7 cellular contexts compared by ENCODE assay signal in genomic region chr4:108030332-108030731, GRCh38.
A peak's percentile ranks its signal among the peaks of the same experiment; 100 is the strongest.
DNase-seq lines count a peak whose midpoint lies in the region; ATAC-seq and TF ChIP-seq lines count a peak whose summit lies in the region.

No MANE protein-coding gene starts in this region.

- H3K9me2 ChIP-seq in MM.1S (replicated peaks; ENCODE audit: insufficient read depth, low read length), result no peaks in the 10 kb centered on the region

- H3K27ac Mint-ChIP-seq in central memory CD8-positive, alpha-beta T cell (ENCODE audit: low read depth), result peak overlapping the region; percentile 56

- in situ Hi-C loops in GM13976 (cut with MboI; ENCODE audit: low sequenced_read_pairs, unreplicated experiment) (no loop called here), HAP-1 (cut with MboI; ENCODE audit: low sequenced_read_pairs) (no loop called here)

- TF ChIP-seq CTCF in GM13976 (IDR thresholded peaks at IDR 0.05; ENCODE audit: borderline replicate concordance, control extremely low read depth, extremely low read depth, insufficient read depth, missing control alignments) (peak; percentile 72), MM.1S (IDR thresholded peaks at IDR 0.05; ENCODE audit: low read length) (peak; percentile 87), WERI-Rb-1 (IDR thresholded peaks at IDR 0.05; ENCODE audit: low read depth, low read length) (peak; percentile 79)

- no peaks in the 10 kb centered on the region for H4K20me1 ChIP-seq in MM.1S (ENCODE audit: insufficient read depth, low read length)

- peaks cover 16% of the 10 kb centered on the region for H3F3A ChIP-seq in MM.1S (ENCODE audit: insufficient read depth, low read length)

- no peaks in the 10 kb centered on the region for H3K27me3 Mint-ChIP-seq in central memory CD8-positive, alpha-beta T cell

- no peak overlapping the region; the same call in 1 of the 2 replicates for H3K9ac ChIP-seq in MM.1S (ENCODE audit: low read length)

- peaks cover 5% of the 10 kb centered on the region; the same call in 1 of the 2 replicates for H3K79me2 ChIP-seq in MM.1S (ENCODE audit: low read length)

- H3K9me3 Mint-ChIP-seq in central memory CD8-positive, alpha-beta T cell, result no peaks in the 10 kb centered on the region

- H3K27me3 ChIP-seq in HAP-1 (ENCODE audit: low read depth), result no peaks in the 10 kb centered on the region
- no peaks in the 10 kb centered on the region for H3K27me3 ChIP-seq in MM.1S (replicated peaks; ENCODE audit: insufficient read depth, low read length)
- H3K27me3 ChIP-seq in WERI-Rb-1 (ENCODE audit: insufficient read depth, low read depth, severe bottlenecking), result no peaks in the 10 kb centered on the region

- H2AFZ ChIP-seq in MM.1S (ENCODE audit: low read length), result no peak overlapping the region

- peaks cover 14% of the 10 kb centered on the region for H3K4me1 Mint-ChIP-seq in central memory CD8-positive, alpha-beta T cell

- H3K27ac ChIP-seq in MM.1S (ENCODE audit: low read length) (peak overlapping the region; percentile 59; the same call in 1 of the 2 replicates), WERI-Rb-1 (no peak overlapping the region)

- H3K4me3 ChIP-seq in HAP-1, result no peak overlapping the region
- no peak overlapping the region for H3K4me3 ChIP-seq in MM.1S (ENCODE audit: low read length)
- H3K4me3 ChIP-seq in WERI-Rb-1 (ENCODE audit: low read depth, low read length), result no peak overlapping the region

- H3K4me3 Mint-ChIP-seq in central memory CD8-positive, alpha-beta T cell, result peak overlapping the region; percentile 9

- H3K36me3 ChIP-seq in HAP-1 (replicated peaks) (peaks cover 26% of the 10 kb centered on the region), MM.1S (replicated peaks; ENCODE audit: insufficient read depth, low read length) (no peaks in the 10 kb centered on the region), WERI-Rb-1 (peaks cover 79% of the 10 kb centered on the region)

- H3K36me3 Mint-ChIP-seq in central memory CD8-positive, alpha-beta T cell (ENCODE audit: insufficient read depth), result peaks cover 11% of the 10 kb centered on the region

- H3K4me2 ChIP-seq in MM.1S (ENCODE audit: low read depth, low read length), result 0 out of 2 replicates have a peak overlapping the region, but pooled peaks have one; percentile 1

- ATAC-seq in central memory CD8-positive, alpha-beta T cell (replicated peaks; ENCODE audit: extremely low read depth, poor library complexity, severe bottlenecking), result peak; percentile 50

- DNase-seq in GM13976 (ENCODE audit: low spot score) (peak; percentile 76), HAP-1 (ENCODE audit: low spot score in 2 of 2) (peak; percentile 13 to 41), MM.1S (peak; percentile 88), WERI-Rb-1 (peak; percentile 60), medulla oblongata (ENCODE audit: extremely low spot score) (peak; percentile 47)
- DNase-seq in central memory CD8-positive, alpha-beta T cell (ENCODE audit: low spot score in 2 of 2), result peak; percentile 16 to 28
- peak; percentile 65 for DNase-seq in stimulated activated naive CD4-positive, alpha-beta T cell treated with Interleukin-2 at 50 U/mL for 16 hours (lab: John Stamatoyannopoulos, UW)

- no peaks in the 10 kb centered on the region for H3K9me3 ChIP-seq in HAP-1
- H3K9me3 ChIP-seq in MM.1S (replicated peaks; ENCODE audit: insufficient read depth, low read length), result no peaks in the 10 kb centered on the region
- H3K9me3 ChIP-seq in WERI-Rb-1 (ENCODE audit: severe bottlenecking), result no peaks in the 10 kb centered on the region

- H3K4me1 ChIP-seq in HAP-1 (no peaks in the 10 kb centered on the region), MM.1S (ENCODE audit: low read length) (peaks cover 61% of the 10 kb centered on the region)

Comparison
In these comparisons a context has a peak if more than half of its experiments do, and no peak if none do; other contexts are left out.
1. DNase-seq: peak in every context shown above with its lines; median percentile 88 in MM.1S; 76 in GM13976; 65 in stimulated activated naive CD4-positive, alpha-beta T cell treated with Interleukin-2 at 50 U/mL for 16 hours; 60 in WERI-Rb-1; 47 in medulla oblongata; 27 in HAP-1; 22 in central memory CD8-positive, alpha-beta T cell.